8 cellular contexts compared by ENCODE assay signal in the genomic region with DNA sequence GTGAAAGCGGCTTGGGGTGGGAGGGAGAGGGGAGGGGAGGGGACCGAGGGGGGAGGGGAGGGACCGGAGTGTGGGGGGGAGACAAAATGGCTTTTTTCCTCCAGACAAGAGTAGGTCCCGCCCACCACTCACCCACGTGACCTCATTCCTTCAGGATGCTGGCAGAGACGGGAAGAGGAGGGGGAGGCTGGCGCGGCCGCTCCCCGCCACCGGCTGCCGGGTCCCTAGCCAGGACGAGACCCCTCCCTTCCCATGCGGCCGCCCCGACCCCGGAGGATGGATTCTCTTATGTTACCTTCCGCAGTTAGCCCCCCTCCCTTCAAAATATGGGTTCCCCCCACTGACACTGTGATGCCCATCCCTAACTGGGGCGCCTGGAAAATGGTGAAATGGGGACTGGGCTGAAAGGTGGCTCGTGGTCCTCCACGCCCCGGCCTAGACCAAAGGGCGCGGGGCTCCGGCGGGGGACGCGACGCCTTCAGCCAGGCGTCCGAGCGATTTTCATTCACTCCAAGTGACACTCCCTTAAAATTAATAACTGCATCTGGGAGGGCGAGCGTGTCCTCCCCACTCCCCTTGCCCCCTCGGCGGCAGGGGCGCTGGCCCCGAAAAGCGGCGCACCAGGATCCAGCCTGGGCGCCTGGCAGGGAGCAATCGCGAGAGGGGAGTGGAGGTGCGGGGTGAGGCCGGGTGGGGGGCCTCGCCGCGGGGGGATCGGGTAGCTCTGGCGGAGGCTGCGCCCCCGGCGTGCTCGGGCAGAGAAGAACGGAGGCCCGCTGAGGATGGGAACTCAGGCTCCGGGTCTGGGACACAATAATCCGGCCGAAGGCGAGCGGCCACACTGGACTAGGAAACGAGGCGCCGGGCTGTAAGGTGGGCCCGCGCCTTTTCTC. TPM values are rescaled to one million over a fixed set of nuclear protein-coding genes. Genes with fewer than 3 reads are reported as not detected.
DNase-seq lines count a peak whose midpoint lies in the region; ATAC-seq and TF ChIP-seq lines count a peak whose summit lies in the region.

A gene (minus strand): TSS at position 8 of the 893 bp plus-strand sequence. CDS start 7,934 bp downstream, outside the sequence.

- no peaks in the 10 kb centered on the region for H3K9me3 Mint-ChIP-seq in activated T-helper 2 cell treated with anti-CD3 and anti-CD28 coated beads, Interferon-gamma antibody, Interleukin-2, Interleukin-4, amounts not matched to agents 10 μg/mL and 5 μg/mL and 100 μg/mL, durations not matched to agents 14 hours and 24 hours and 36 hours
- H3K9me3 Mint-ChIP-seq in glutamatergic neuron (ENCODE audit: unreplicated experiment): peaks cover 31% of the 10 kb centered on the region
- peaks cover 3% of the 10 kb centered on the region for H3K9me3 Mint-ChIP-seq in neural progenitor cell

- peak within 1 kb of the TSS; percentile 100 for H3K4me3 Mint-ChIP-seq in activated T-helper 2 cell treated with anti-CD3 and anti-CD28 coated beads, Interferon-gamma antibody, Interleukin-2, Interleukin-4, amounts not matched to agents 10 μg/mL and 5 μg/mL and 100 μg/mL, durations not matched to agents 14 hours and 24 hours and 36 hours (ENCODE audit: low read depth)
- peak within 1 kb of the TSS; percentile 100 for H3K4me3 Mint-ChIP-seq in glutamatergic neuron (ENCODE audit: unreplicated experiment)
- H3K4me3 Mint-ChIP-seq in neural progenitor cell: peak within 1 kb of the TSS; percentile 99

- no peaks in the 10 kb centered on the region for H3K9me3 ChIP-seq in neural progenitor cell (ENCODE audit: low read depth)

- peak; percentile 51 for DNase-seq in stimulated activated CD4-positive, alpha-beta T cell treated with anti-CD3 and anti-CD28 coated beads, Interleukin-15, amount 100 ng/mL, for 24 hours
- DNase-seq in stimulated activated CD4-positive, alpha-beta T cell treated with anti-CD3 and anti-CD28 coated beads, Interleukin-4, amount 100 ng/mL, for 4 hours: no peak
- peak; percentile 96 for DNase-seq in NCI-H2171 (lab: John Stamatoyannopoulos, UW)
- no peak for DNase-seq in activated T-helper 2 cell treated with anti-CD3 and anti-CD28 coated beads, Interferon-gamma antibody, Interleukin-2, Interleukin-4, amounts not matched to agents 10 μg/mL and 5 μg/mL and 100 μg/mL, durations not matched to agents 14 hours and 24 hours and 36 hours (ENCODE audit: low spot score)
- DNase-seq in glutamatergic neuron: peak; percentile 96
- peak; percentile 97 for DNase-seq in neural progenitor cell (ENCODE audit: low spot score)

- peaks cover 7% of the 10 kb centered on the region for H3K36me3 Mint-ChIP-seq in activated T-helper 2 cell treated with anti-CD3 and anti-CD28 coated beads, Interferon-gamma antibody, Interleukin-2, Interleukin-4, amounts not matched to agents 10 μg/mL and 5 μg/mL and 100 μg/mL, durations not matched to agents 14 hours and 24 hours and 36 hours (ENCODE audit: low read depth)
- H3K36me3 Mint-ChIP-seq in glutamatergic neuron (ENCODE audit: unreplicated experiment) (peaks cover 10% of the 10 kb centered on the region), neural progenitor cell (peaks cover 10% of the 10 kb centered on the region)

- H3K27ac Mint-ChIP-seq in activated T-helper 2 cell treated with anti-CD3 and anti-CD28 coated beads, Interferon-gamma antibody, Interleukin-2, Interleukin-4, amounts not matched to agents 10 μg/mL and 5 μg/mL and 100 μg/mL, durations not matched to agents 14 hours and 24 hours and 36 hours: no peak within 1 kb of the TSS
- H3K27ac Mint-ChIP-seq in glutamatergic neuron (ENCODE audit: unreplicated experiment) (peak within 1 kb of the TSS; percentile 89), neural progenitor cell (peak within 1 kb of the TSS; percentile 86)

- peaks cover 44% of the 10 kb centered on the region for H4K20me1 ChIP-seq in neural progenitor cell (ENCODE audit: low read depth)

- TF ChIP-seq CTCF in glutamatergic neuron (IDR thresholded peaks at IDR 0.05; ENCODE audit: partially characterized antibody, unreplicated experiment): no peak
- TF ChIP-seq CTCF in neural progenitor cell (IDR thresholded peaks at IDR 0.05): no peak

- peaks cover 39% of the 10 kb centered on the region for H3F3A ChIP-seq in neural progenitor cell (ENCODE audit: low read depth)

- H3K4me3 ChIP-seq in neural progenitor cell: peak within 1 kb of the TSS; percentile 92

- H3K27me3 ChIP-seq in neural progenitor cell: no peaks in the 10 kb centered on the region

- peak within 1 kb of the TSS; percentile 99 for H3K4me2 ChIP-seq in neural progenitor cell

- intact Hi-C loops in activated T-helper 2 cell treated with anti-CD3 and anti-CD28 coated beads, Interferon-gamma antibody, Interleukin-2, Interleukin-4, amounts not matched to agents 10 μg/mL and 5 μg/mL and 100 μg/mL, durations not matched to agents 14 hours and 24 hours and 36 hours (cut with micrococcal nuclease): no loop called here

- H3K36me3 ChIP-seq in neural progenitor cell: no peaks in the 10 kb centered on the region

- peaks cover 28% of the 10 kb centered on the region for H3K27me3 Mint-ChIP-seq in activated T-helper 2 cell treated with anti-CD3 and anti-CD28 coated beads, Interferon-gamma antibody, Interleukin-2, Interleukin-4, amounts not matched to agents 10 μg/mL and 5 μg/mL and 100 μg/mL, durations not matched to agents 14 hours and 24 hours and 36 hours (ENCODE audit: low read depth)
- H3K27me3 Mint-ChIP-seq in glutamatergic neuron (ENCODE audit: unreplicated experiment) (peaks cover 24% of the 10 kb centered on the region), neural progenitor cell (ENCODE audit: insufficient read depth, low read depth) (peaks cover 26% of the 10 kb centered on the region)

- ATAC-seq in GM19397 (IDR thresholded peaks at IDR 0.05; ENCODE audit: unreplicated experiment): no peak
- ATAC-seq in GM21737 (IDR thresholded peaks at IDR 0.05; ENCODE audit: unreplicated experiment): no peak

- peak within 1 kb of the TSS; percentile 51 for H3K27ac ChIP-seq in neural progenitor cell

- H3K79me2 ChIP-seq in neural progenitor cell (ENCODE audit: low read depth): peaks cover 75% of the 10 kb centered on the region

- peaks cover 28% of the 10 kb centered on the region for H3K4me1 ChIP-seq in neural progenitor cell

- peak within 1 kb of the TSS; percentile 63 for H2AFZ ChIP-seq in neural progenitor cell (replicated peaks)

- peak within 1 kb of the TSS; percentile 74 for H3K9ac ChIP-seq in neural progenitor cell

- peaks cover 36% of the 10 kb centered on the region for H3K4me1 Mint-ChIP-seq in activated T-helper 2 cell treated with anti-CD3 and anti-CD28 coated beads, Interferon-gamma antibody, Interleukin-2, Interleukin-4, amounts not matched to agents 10 μg/mL and 5 μg/mL and 100 μg/mL, durations not matched to agents 14 hours and 24 hours and 36 hours (ENCODE audit: low read depth)
- H3K4me1 Mint-ChIP-seq in glutamatergic neuron (ENCODE audit: low read depth, unreplicated experiment) (peaks cover 25% of the 10 kb centered on the region), neural progenitor cell (peaks cover 52% of the 10 kb centered on the region)

RNA-seq across cellular contexts. Expression of the gene that starts here (rescaled TPM):
- 5.8 and 7.4 TPM in 2 replicates for total RNA-seq in activated T-helper 2 cell treated with anti-CD3 and anti-CD28 coated beads, Interferon-gamma antibody, Interleukin-2, Interleukin-4, amounts not matched to agents 10 μg/mL and 5 μg/mL and 100 μg/mL, durations not matched to agents 14 hours and 24 hours and 36 hours
- total RNA-seq in glutamatergic neuron (ENCODE audit: unreplicated experiment) (70.1 TPM), neural progenitor cell (ENCODE audit: low replicate concordance) (16.7 and 23.8 TPM in 2 replicates)

Comparison
In these comparisons a context has a peak if more than half of its experiments do, and no peak if none do; other contexts are left out.
1. DNase-seq: peak in stimulated activated CD4-positive, alpha-beta T cell treated with anti-CD3 and anti-CD28 coated beads, Interleukin-15, amount 100 ng/mL, for 24 hours (single experiment), NCI-H2171 (single experiment), glutamatergic neuron (single experiment) and neural progenitor cell (single experiment); none in stimulated activated CD4-positive, alpha-beta T cell treated with anti-CD3 and anti-CD28 coated beads, Interleukin-4, amount 100 ng/mL, for 4 hours (0 of 2) and activated T-helper 2 cell treated with anti-CD3 and anti-CD28 coated beads, Interferon-gamma antibody, Interleukin-2, Interleukin-4, amounts not matched to agents 10 μg/mL and 5 μg/mL and 100 μg/mL, durations not matched to agents 14 hours and 24 hours and 36 hours (single experiment).
2. Peak in every context shown above with its lines, with median percentiles within 50 percentile points of each other: H3K4me3 Mint-ChIP-seq.